ENCODE assay signal across 27 cellular contexts in genomic region chr13:71169125-71169524, GRCh38.
DNase-seq lines count a peak whose midpoint lies in the region; ATAC-seq and TF ChIP-seq lines count a peak whose summit lies in the region.
"Had no signal": no experiment of that assay in that cellular context is flagged by ENCODE, and none has a peak within 500 bp of the region (broad histone marks: within the 10 kb centered on the region; RNA-seq: fewer than 3 reads in every experiment).

No MANE protein-coding gene starts in this region.

- no peaks in the 10 kb centered on the region for H3K36me3 Mint-ChIP-seq in neural progenitor cell
- H3K36me3 Mint-ChIP-seq: CD4-positive, alpha-beta memory T cell; immature natural killer cell had no signal

- H3K4me1 ChIP-seq in neural progenitor cell: peaks cover 5% of the 10 kb centered on the region
- H3K4me1 ChIP-seq: HAP-1, SJCRH30 had no signal

- no peak overlapping the region for H3K4me3 ChIP-seq in neural progenitor cell
- H3K4me3 ChIP-seq: dorsolateral prefrontal cortex, HAP-1, PC-9, SJCRH30, skin epidermis had no signal

- ATAC-seq in HG03025 (IDR thresholded peaks at IDR 0.05; ENCODE audit: low FRiP score, unreplicated experiment): no peak
- ATAC-seq in GM18520 (IDR thresholded peaks at IDR 0.05; ENCODE audit: unreplicated experiment): no peak

- no peak overlapping the region for H3K4me3 Mint-ChIP-seq in neural progenitor cell
- H3K4me3 Mint-ChIP-seq: CD4-positive, alpha-beta memory T cell; immature natural killer cell had no signal

- no peaks in the 10 kb centered on the region for H3K79me2 ChIP-seq in neural progenitor cell (ENCODE audit: low read depth)

- no peaks in the 10 kb centered on the region for H3K9me3 ChIP-seq in neural progenitor cell (ENCODE audit: low read depth)
- H3K9me3 ChIP-seq: HAP-1, neutrophil, SJCRH30 had no signal

- no peak overlapping the region for H3K9ac ChIP-seq in neural progenitor cell
- H3K9ac ChIP-seq: KMS-11 had no signal

- peak overlapping the region; percentile 94 for H2AFZ ChIP-seq in neural progenitor cell (replicated peaks)
- H2AFZ ChIP-seq: PC-9 had no signal

- peak overlapping the region; percentile 7 for H3K27ac Mint-ChIP-seq in neural progenitor cell
- H3K27ac Mint-ChIP-seq: CD4-positive, alpha-beta memory T cell; immature natural killer cell had no signal

- H3K4me2 ChIP-seq in neural progenitor cell: no peak overlapping the region
- H3K4me2 ChIP-seq: KMS-11, PC-9 had no signal

- no peak overlapping the region for H3K27ac ChIP-seq in neural progenitor cell
- H3K27ac ChIP-seq: dorsolateral prefrontal cortex, epithelial cell of prostate, KMS-11, neutrophil, PC-9, SJCRH30, skin epidermis, VCaP had no signal

- peaks cover 5% of the 10 kb centered on the region for H3K4me1 Mint-ChIP-seq in neural progenitor cell
- H3K4me1 Mint-ChIP-seq: CD4-positive, alpha-beta memory T cell; immature natural killer cell had no signal

- DNase-seq in H4 (ENCODE audit: low spot score): peak; percentile 4
- DNase-seq in NCI-H2081 treated with DMSO at 0.1 percent for 48 hours (lab: John Stamatoyannopoulos, UW): peak; percentile 31
- DNase-seq in NCI-H82 (lab: John Stamatoyannopoulos, UW): peak; percentile 93
- DNase-seq in neural progenitor cell (ENCODE audit: low spot score): no peak
- DNase-seq in DMS53 (lab: John Stamatoyannopoulos, UW): no peak
- DNase-seq: activated CD4-positive, alpha-beta T cell treated with anti-CD3 and anti-CD28 coated beads, Interleukin-2, amount 50 U/mL, for 48 hours; activated gamma-delta T cell; amniotic stem cell; caudate nucleus; CD4-positive, alpha-beta memory T cell; DND-41; dorsolateral prefrontal cortex; immature natural killer cell; NCI-H774; PC-9; stimulated activated CD4-positive, alpha-beta T cell treated with anti-CD3 and anti-CD28 coated beads, Interleukin-2, amount 100 ng/mL, for 48 hours; stimulated activated naive CD4-positive, alpha-beta T cell treated with Interleukin-2 at 50 U/mL for 16 hours; T-helper 2 cell had no signal

- H3K27me3 ChIP-seq in neural progenitor cell: no peaks in the 10 kb centered on the region
- H3K27me3 ChIP-seq: neutrophil, SJCRH30 had no signal

- peaks cover 2% of the 10 kb centered on the region for H3K9me3 Mint-ChIP-seq in neural progenitor cell

- no peak for TF ChIP-seq CTCF in neural progenitor cell (IDR thresholded peaks at IDR 0.05)

- no peaks in the 10 kb centered on the region for H3K27me3 Mint-ChIP-seq in neural progenitor cell (ENCODE audit: insufficient read depth, low read depth)
- H3K27me3 Mint-ChIP-seq: CD4-positive, alpha-beta memory T cell had no signal

- no peaks in the 10 kb centered on the region for H4K20me1 ChIP-seq in neural progenitor cell (ENCODE audit: low read depth)

- no peaks in the 10 kb centered on the region for H3F3A ChIP-seq in neural progenitor cell (ENCODE audit: low read depth)

- H3K36me3 ChIP-seq in neural progenitor cell: no peaks in the 10 kb centered on the region
- H3K36me3 ChIP-seq: HAP-1, neutrophil, SJCRH30 had no signal

Comparison
In these comparisons a context has a peak if more than half of its experiments do, and no peak if none do; other contexts are left out.
1. DNase-seq: peak in H4 (single experiment), NCI-H2081 treated with DMSO at 0.1 percent for 48 hours (single experiment) and NCI-H82 (single experiment); none in neural progenitor cell (single experiment) and DMS53 (single experiment).